Comparison of ENCODE assay signal across 24 cellular contexts in genomic region chr18:55142413-55142812, GRCh38.
"Had no signal": no experiment of that assay in that cellular context is flagged by ENCODE, and none has a peak within 500 bp of the region (broad histone marks: within the 10 kb centered on the region; RNA-seq: fewer than 3 reads in every experiment).

No MANE protein-coding gene starts in this region.

- H3K79me2 ChIP-seq: parathyroid adenoma had no signal

- H3K36me3 ChIP-seq: adrenal gland, neural progenitor cell, right atrium auricular region, spleen, suprapubic skin, tibial artery had no signal

- H3K27me3 ChIP-seq: adrenal gland, dorsolateral prefrontal cortex, neural progenitor cell, right atrium auricular region, spleen, suprapubic skin had no signal

- H3K9me3 ChIP-seq: adrenal gland, right atrium auricular region, suprapubic skin, tibial artery had no signal

- DNase-seq: activated CD4-positive, alpha-beta T cell treated with anti-CD3 and anti-CD28 coated beads for 4 hours; activated CD4-positive, alpha-beta T cell treated with anti-CD3 and anti-CD28 coated beads, Interleukin-2, amount 50 U/mL, for 4 hours; activated effector memory CD4-positive, alpha-beta T cell treated with Interleukin-2 at 50 U/mL for 16 hours; activated naive CD4-positive, alpha-beta T cell treated with Interleukin-2 at 50 U/mL for 16 hours; activated naive CD8-positive, alpha-beta T cell treated with anti-CD3 and anti-CD28 coated beads for 36 hours; adrenal gland; aorta; dorsolateral prefrontal cortex; effector memory CD4-positive, alpha-beta T cell; erythroblast; head of caudate nucleus; left cardiac atrium; mammary epithelial cell; natural killer cell; occipital lobe; spleen; stimulated activated naive CD4-positive, alpha-beta T cell; tibial artery had no signal

- H3K4me3 ChIP-seq: adrenal gland, coronary artery, dorsolateral prefrontal cortex, neural progenitor cell, right atrium auricular region, spleen, suprapubic skin, tibial artery had no signal

- H2AFZ ChIP-seq: neural progenitor cell, parathyroid adenoma had no signal

- ATAC-seq: left cardiac atrium, natural killer cell had no signal

- H3K4me2 ChIP-seq: neural progenitor cell had no signal

- H3K9ac ChIP-seq: neural progenitor cell, parathyroid adenoma had no signal

- H3K27ac ChIP-seq: adrenal gland, coronary artery, dorsolateral prefrontal cortex, neural progenitor cell, parathyroid adenoma, right atrium auricular region, spleen, suprapubic skin, tibial artery, VCaP had no signal

- H3K4me1 ChIP-seq: adrenal gland, neural progenitor cell, parathyroid adenoma, right atrium auricular region, spleen, suprapubic skin, tibial artery had no signal
